21 cellular contexts compared by ENCODE assay signal in genomic region chr4:85965529-85965928, GRCh38.
"Had no signal": no experiment of that assay in that cellular context is flagged by ENCODE, and none has a peak within 500 bp of the region (broad histone marks: within the 10 kb centered on the region; RNA-seq: fewer than 3 reads in every experiment).

No MANE protein-coding gene starts in this region.

- H3K9me3 ChIP-seq: SK-N-SH had no signal

- H3K4me2 ChIP-seq: SK-N-SH had no signal

- H3K4me3 Mint-ChIP-seq: T-cell had no signal

- H3K27ac Mint-ChIP-seq: T-cell had no signal

- ATAC-seq: Panc1, PC-3, T-cell had no signal

- H3K27me3 Mint-ChIP-seq: T-cell had no signal

- DNase-seq: Kasumi-1, KG1, NCI-H1092, NCI-H1105 treated with DMSO at 0.1 percent for 48 hours, NCI-H1417 treated with DMSO at 0.1 percent for 48 hours, NCI-H146, NCI-H1694 treated with DMSO at 0.1 percent for 48 hours, NCI-H1930, NCI-H2081, NCI-H2107, NCI-H2227 treated with DMSO at 0.1 percent for 48 hours, NCI-H524, NCI-H69, NCI-H774, PC-3, SHP77, SK-N-SH, SW 1271, T-cell had no signal

- H3K9ac ChIP-seq: SK-N-SH had no signal

- H3K9me2 ChIP-seq: SK-N-SH had no signal

- H3K4me1 Mint-ChIP-seq: T-cell had no signal

- H3K27ac ChIP-seq: RWPE1 had no signal

- H3K36me3 Mint-ChIP-seq: T-cell had no signal
